Comparison of ENCODE assay signal across 26 cellular contexts in the genomic region with DNA sequence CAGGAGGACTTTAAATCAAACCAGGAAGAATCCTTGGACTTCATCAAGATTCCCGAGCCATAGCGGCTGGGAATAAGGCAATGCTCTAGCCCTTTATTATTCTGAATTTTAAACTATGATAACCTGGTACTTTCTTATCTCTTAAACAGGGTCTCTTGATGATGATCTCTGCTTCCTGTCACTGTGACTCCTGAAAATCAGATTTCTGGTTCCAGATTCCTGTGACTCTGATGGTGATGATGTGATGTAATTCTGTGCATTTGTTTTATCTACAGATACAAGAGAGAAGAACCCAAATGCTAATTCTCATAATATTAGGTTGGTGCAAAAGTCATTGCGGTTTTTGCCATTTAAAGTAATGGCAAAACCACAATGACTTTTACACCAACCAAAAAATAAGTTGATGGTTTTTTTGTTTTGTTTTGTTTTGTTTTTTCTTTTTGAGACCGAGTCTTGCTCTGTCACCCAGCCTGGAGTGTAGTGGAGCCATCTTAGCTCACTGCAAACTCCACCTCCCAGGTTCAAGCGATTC.
"Had no signal": no experiment of that assay in that cellular context is flagged by ENCODE, and none has a peak within 500 bp of the region (broad histone marks: within the 10 kb centered on the region; RNA-seq: fewer than 3 reads in every experiment).

No MANE protein-coding gene starts in this region.

- H3K27me3 ChIP-seq: pancreas, tibial nerve, uterus had no signal

- H3K4me1 ChIP-seq: prostate gland, uterus had no signal

- FAIRE-seq: islet of Langerhans, pancreas had no signal

- H3K4me3 ChIP-seq: left ventricle myocardium inferior, lung, mucosa of descending colon, pancreas, prostate gland, smooth muscle cell, tibial nerve, uterus had no signal

- H3K9me3 Mint-ChIP-seq: immature natural killer cell; natural killer cell treated with Interleukin-12 subunit alpha and Interleukin-12 subunit beta and Interleukin-15 and Interleukin-18, amount 100 ng/mL, for 72 hours; stimulated activated memory B cell treated with anti-CD40 and anti-IgM and Interleukin-4, amounts not matched to agents 10 μg/mL and 1 μg/mL and 100 μg/mL, for 72 hours; stimulated activated naive CD8-positive, alpha-beta T cell treated with anti-CD3 and anti-CD28 coated beads, Interleukin-15, amount 100 ng/mL, for 72 hours; type B pancreatic cell had no signal

- DNase-seq: hypothalamus; immature natural killer cell; left ventricle myocardium inferior; midbrain; mucosa of descending colon; naive thymus-derived CD4-positive, alpha-beta T cell; nucleus accumbens; pancreas; posterior cingulate gyrus; right cardiac atrium; stimulated activated CD4-positive, alpha-beta T cell treated with anti-CD3 and anti-CD28 coated beads, Interleukin-1b, Interleukin-23, amount 100 ng/mL, for 48 hours; stimulated activated CD4-positive, alpha-beta T cell treated with anti-CD3 and anti-CD28 coated beads, Interleukin-2, amount 100 ng/mL, for 48 hours; stimulated activated CD4-positive, alpha-beta T cell treated with anti-CD3 and anti-CD28 coated beads, Interleukin-4, amount 100 ng/mL, for 4 hours; stimulated activated CD8-positive, alpha-beta memory T cell treated with anti-CD3 and anti-CD28 coated beads, Interleukin-4, amount 100 ng/mL, for 48 hours; stimulated activated naive CD4-positive, alpha-beta T cell treated with Interleukin-2 at 50 U/mL for 16 hours; stimulated activated naive CD8-positive, alpha-beta T cell treated with anti-CD3 and anti-CD28 coated beads, Interleukin-15, amount 100 ng/mL, for 72 hours; substantia nigra; uterus had no signal

- H3K27ac Mint-ChIP-seq: immature natural killer cell; naive thymus-derived CD4-positive, alpha-beta T cell; natural killer cell treated with Interleukin-12 subunit alpha and Interleukin-12 subunit beta and Interleukin-15 and Interleukin-18, amount 100 ng/mL, for 72 hours; stimulated activated memory B cell treated with anti-CD40 and anti-IgM and Interleukin-4, amounts not matched to agents 10 μg/mL and 1 μg/mL and 100 μg/mL, for 72 hours; type B pancreatic cell had no signal

- H3K36me3 Mint-ChIP-seq: immature natural killer cell; naive thymus-derived CD4-positive, alpha-beta T cell; type B pancreatic cell had no signal

- ATAC-seq: mucosa of descending colon; naive thymus-derived CD4-positive, alpha-beta T cell; natural killer cell treated with Interleukin-12 subunit alpha and Interleukin-12 subunit beta and Interleukin-15 and Interleukin-18, amount 100 ng/mL, for 72 hours; pancreas; right cardiac atrium; stimulated activated memory B cell treated with anti-CD40 and anti-IgM and Interleukin-4, amounts not matched to agents 10 μg/mL and 1 μg/mL and 100 μg/mL, for 72 hours; stimulated activated naive CD8-positive, alpha-beta T cell treated with anti-CD3 and anti-CD28 coated beads, Interleukin-15, amount 100 ng/mL, for 72 hours had no signal

- H3K36me3 ChIP-seq: left ventricle myocardium inferior, pancreas, prostate gland, tibial nerve, uterus had no signal

- H3K27ac ChIP-seq: left ventricle myocardium inferior, pancreas, prostate gland, tibial nerve, uterus had no signal

- H3K27me3 Mint-ChIP-seq: stimulated activated memory B cell treated with anti-CD40 and anti-IgM and Interleukin-4, amounts not matched to agents 10 μg/mL and 1 μg/mL and 100 μg/mL, for 72 hours; stimulated activated naive CD8-positive, alpha-beta T cell treated with anti-CD3 and anti-CD28 coated beads, Interleukin-15, amount 100 ng/mL, for 72 hours had no signal

- H3K4me2 ChIP-seq: smooth muscle cell had no signal

- H3K4me3 Mint-ChIP-seq: immature natural killer cell; naive thymus-derived CD4-positive, alpha-beta T cell; natural killer cell treated with Interleukin-12 subunit alpha and Interleukin-12 subunit beta and Interleukin-15 and Interleukin-18, amount 100 ng/mL, for 72 hours; stimulated activated memory B cell treated with anti-CD40 and anti-IgM and Interleukin-4, amounts not matched to agents 10 μg/mL and 1 μg/mL and 100 μg/mL, for 72 hours; stimulated activated naive CD8-positive, alpha-beta T cell treated with anti-CD3 and anti-CD28 coated beads, Interleukin-15, amount 100 ng/mL, for 72 hours; type B pancreatic cell had no signal

- H3K4me1 Mint-ChIP-seq: stimulated activated memory B cell treated with anti-CD40 and anti-IgM and Interleukin-4, amounts not matched to agents 10 μg/mL and 1 μg/mL and 100 μg/mL, for 72 hours; stimulated activated naive CD8-positive, alpha-beta T cell treated with anti-CD3 and anti-CD28 coated beads, Interleukin-15, amount 100 ng/mL, for 72 hours had no signal

- H3K9me3 ChIP-seq: left ventricle myocardium inferior, mucosa of descending colon, pancreas, prostate gland, tibial nerve, uterus had no signal
